In the genomic region with DNA sequence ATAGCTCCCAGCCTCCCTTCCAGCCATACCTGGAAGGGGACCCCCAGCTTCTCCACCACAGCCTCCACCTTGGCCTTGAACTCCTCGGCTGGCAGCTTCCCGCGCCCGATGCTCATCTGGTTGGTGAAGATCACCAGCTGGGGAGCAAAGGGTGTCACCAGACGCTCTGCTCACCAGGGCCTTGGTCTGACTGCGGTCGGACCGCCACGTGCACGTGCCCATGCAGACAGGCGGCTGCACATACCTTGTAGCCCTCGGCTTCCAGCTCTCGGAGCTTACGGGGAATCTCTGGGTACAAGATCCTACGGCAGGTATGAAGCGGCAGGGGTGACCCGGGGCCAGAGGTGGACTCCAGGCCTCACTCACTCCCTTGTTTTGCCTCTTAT, we compare ENCODE assay signal across 2 cellular contexts.
TF ChIP-seq lines count a peak whose summit lies in the region.

No MANE protein-coding gene starts in this region.

TF ChIP-seq in HCT116, 20 proteins besides CTCF, POLR2A, EP300 and RAD21:
- TF ChIP-seq EZH2 (IDR thresholded peaks at IDR 0.05) (no peak), EZH2phosphoT487 (IDR thresholded peaks at IDR 0.05; ENCODE audit: borderline replicate concordance) (no peak), CBX3 (IDR thresholded peaks at IDR 0.05; ENCODE audit: low read depth) (no peak), FOSL1 (IDR thresholded peaks at IDR 0.05; ENCODE audit: low read depth) (no peak), JUND (IDR thresholded peaks at IDR 0.05) (no peak), ELF1 (IDR thresholded peaks at IDR 0.05; ENCODE audit: borderline replicate concordance, low read depth) (no peak), SP1 (IDR thresholded peaks at IDR 0.05; ENCODE audit: low read depth) (no peak), YY1 (IDR thresholded peaks at IDR 0.05; ENCODE audit: extremely low read depth, insufficient replicate concordance, low read depth, low read length) (no peak), ZFX (IDR thresholded peaks at IDR 0.05) (no peak), ZNF274 (IDR thresholded peaks at IDR 0.05; ENCODE audit: low read depth, low read length) (no peak), TCF7L2 (IDR thresholded peaks at IDR 0.05; ENCODE audit: borderline replicate concordance, extremely low read depth, insufficient read depth, insufficient read length) (no peak), SIN3A (IDR thresholded peaks at IDR 0.05; ENCODE audit: low read depth) (no peak), EGR1 (IDR thresholded peaks at IDR 0.05; ENCODE audit: low read depth) (no peak), SRF (IDR thresholded peaks at IDR 0.05; ENCODE audit: low read depth) (no peak)
- TF ChIP-seq, protein P1, sequence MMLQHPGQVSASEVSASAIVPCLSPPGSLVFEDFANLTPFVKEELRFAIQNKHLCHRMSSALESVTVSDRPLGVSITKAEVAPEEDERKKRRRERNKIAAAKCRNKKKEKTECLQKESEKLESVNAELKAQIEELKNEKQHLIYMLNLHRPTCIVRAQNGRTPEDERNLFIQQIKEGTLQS (IDR thresholded peaks at IDR 0.05), result no peak
- TF ChIP-seq, protein P2, sequence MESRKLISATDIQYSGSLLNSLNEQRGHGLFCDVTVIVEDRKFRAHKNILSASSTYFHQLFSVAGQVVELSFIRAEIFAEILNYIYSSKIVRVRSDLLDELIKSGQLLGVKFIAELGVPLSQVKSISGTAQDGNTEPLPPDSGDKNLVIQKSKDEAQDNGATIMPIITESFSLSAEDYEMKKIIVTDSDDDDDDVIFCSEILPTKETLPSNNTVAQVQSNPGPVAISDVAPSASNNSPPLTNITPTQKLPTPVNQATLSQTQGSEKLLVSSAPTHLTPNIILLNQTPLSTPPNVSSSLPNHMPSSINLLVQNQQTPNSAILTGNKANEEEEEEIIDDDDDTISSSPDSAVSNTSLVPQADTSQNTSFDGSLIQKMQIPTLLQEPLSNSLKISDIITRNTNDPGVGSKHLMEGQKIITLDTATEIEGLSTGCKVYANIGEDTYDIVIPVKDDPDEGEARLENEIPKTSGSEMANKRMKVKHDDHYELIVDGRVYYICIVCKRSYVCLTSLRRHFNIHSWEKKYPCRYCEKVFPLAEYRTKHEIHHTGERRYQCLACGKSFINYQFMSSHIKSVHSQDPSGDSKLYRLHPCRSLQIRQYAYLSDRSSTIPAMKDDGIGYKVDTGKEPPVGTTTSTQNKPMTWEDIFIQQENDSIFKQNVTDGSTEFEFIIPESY (IDR thresholded peaks at IDR 0.05; ENCODE audit: extremely low read depth, insufficient replicate concordance, low read length), result no peak
- TF ChIP-seq, protein P3, sequence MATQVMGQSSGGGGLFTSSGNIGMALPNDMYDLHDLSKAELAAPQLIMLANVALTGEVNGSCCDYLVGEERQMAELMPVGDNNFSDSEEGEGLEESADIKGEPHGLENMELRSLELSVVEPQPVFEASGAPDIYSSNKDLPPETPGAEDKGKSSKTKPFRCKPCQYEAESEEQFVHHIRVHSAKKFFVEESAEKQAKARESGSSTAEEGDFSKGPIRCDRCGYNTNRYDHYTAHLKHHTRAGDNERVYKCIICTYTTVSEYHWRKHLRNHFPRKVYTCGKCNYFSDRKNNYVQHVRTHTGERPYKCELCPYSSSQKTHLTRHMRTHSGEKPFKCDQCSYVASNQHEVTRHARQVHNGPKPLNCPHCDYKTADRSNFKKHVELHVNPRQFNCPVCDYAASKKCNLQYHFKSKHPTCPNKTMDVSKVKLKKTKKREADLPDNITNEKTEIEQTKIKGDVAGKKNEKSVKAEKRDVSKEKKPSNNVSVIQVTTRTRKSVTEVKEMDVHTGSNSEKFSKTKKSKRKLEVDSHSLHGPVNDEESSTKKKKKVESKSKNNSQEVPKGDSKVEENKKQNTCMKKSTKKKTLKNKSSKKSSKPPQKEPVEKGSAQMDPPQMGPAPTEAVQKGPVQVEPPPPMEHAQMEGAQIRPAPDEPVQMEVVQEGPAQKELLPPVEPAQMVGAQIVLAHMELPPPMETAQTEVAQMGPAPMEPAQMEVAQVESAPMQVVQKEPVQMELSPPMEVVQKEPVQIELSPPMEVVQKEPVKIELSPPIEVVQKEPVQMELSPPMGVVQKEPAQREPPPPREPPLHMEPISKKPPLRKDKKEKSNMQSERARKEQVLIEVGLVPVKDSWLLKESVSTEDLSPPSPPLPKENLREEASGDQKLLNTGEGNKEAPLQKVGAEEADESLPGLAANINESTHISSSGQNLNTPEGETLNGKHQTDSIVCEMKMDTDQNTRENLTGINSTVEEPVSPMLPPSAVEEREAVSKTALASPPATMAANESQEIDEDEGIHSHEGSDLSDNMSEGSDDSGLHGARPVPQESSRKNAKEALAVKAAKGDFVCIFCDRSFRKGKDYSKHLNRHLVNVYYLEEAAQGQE (IDR thresholded peaks at IDR 0.05; ENCODE audit: low read depth), result no peak
- TF ChIP-seq, protein P4, sequence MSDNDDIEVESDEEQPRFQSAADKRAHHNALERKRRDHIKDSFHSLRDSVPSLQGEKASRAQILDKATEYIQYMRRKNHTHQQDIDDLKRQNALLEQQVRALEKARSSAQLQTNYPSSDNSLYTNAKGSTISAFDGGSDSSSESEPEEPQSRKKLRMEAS (IDR thresholded peaks at IDR 0.05), result no peak

TF ChIP-seq in HepG2, 621 proteins besides CTCF, POLR2A, EP300 and RAD21:
- no peak for TF ChIP-seq ZNF737 (CRISPR knock-in tag; IDR thresholded peaks at IDR 0.05; ENCODE audit: borderline replicate concordance)
- peak; percentile 48 for TF ChIP-seq AGO2 (optimal IDR thresholded peaks at IDR 0.05; ENCODE audit: low read depth, low read length)
